In genomic region chr11:62855571-62856332, GRCh38 we compare ENCODE assay signal across 1 cellular context.
TF ChIP-seq lines count a peak whose summit lies in the region.

No MANE protein-coding gene starts in this region.

TF ChIP-seq in H1, 55 proteins besides CTCF, POLR2A, EP300 and RAD21:
- no peak for TF ChIP-seq KDM1A (IDR thresholded peaks at IDR 0.05; ENCODE audit: borderline replicate concordance, low read length)
- peak; percentile 99 for TF ChIP-seq POLR2AphosphoS5 (IDR thresholded peaks at IDR 0.05; ENCODE audit: low read depth, low read length)
- TF ChIP-seq SAP30 (IDR thresholded peaks at IDR 0.05; ENCODE audit: insufficient read depth, insufficient replicate concordance, low read length) = no peak
- peak; percentile 93 for TF ChIP-seq SP1 (IDR thresholded peaks at IDR 0.05; ENCODE audit: low read depth, low read length)
- peak; percentile 93 for TF ChIP-seq PHF8 (conservative IDR thresholded peaks at IDR 0.05; ENCODE audit: low read depth, low read length)
- TF ChIP-seq MAX (IDR thresholded peaks at IDR 0.05) = peak; percentile 99
- peak; percentile 82 to 86; a peak in 3 of 4 replicates for TF ChIP-seq SIN3A (conservative IDR thresholded peaks at IDR 0.05 in 1 of 2, IDR thresholded peaks at IDR 0.05 in 1 of 2; ENCODE audit: low read depth in 1 of 2, low read length in 2 of 2)
- peak; percentile 88 for TF ChIP-seq NRF1 (IDR thresholded peaks at IDR 0.05; ENCODE audit: low read depth, low read length)
- TF ChIP-seq SP4 (IDR thresholded peaks at IDR 0.05; ENCODE audit: low read length) = peak; percentile 95
- peak; percentile 99 for TF ChIP-seq TBP (IDR thresholded peaks at IDR 0.05; ENCODE audit: low read depth, low read length)
- TF ChIP-seq POU5F1 (IDR thresholded peaks at IDR 0.05; ENCODE audit: low read depth, low read length) = no peak
- TF ChIP-seq TAF7 (optimal IDR thresholded peaks at IDR 0.05; ENCODE audit: borderline replicate concordance, low read depth, low read length) = peak; percentile 99
- TF ChIP-seq ATF3 (IDR thresholded peaks at IDR 0.05; ENCODE audit: insufficient read depth, low read depth, low read length) = no peak
- peak; percentile 47; the same call in 1 of the 2 replicates for TF ChIP-seq RBBP5 (IDR thresholded peaks at IDR 0.05; ENCODE audit: borderline replicate concordance, low read depth, low read length)
- TF ChIP-seq ASH2L (IDR thresholded peaks at IDR 0.05; ENCODE audit: low read length) = peak; percentile 48
- TF ChIP-seq CREB1 (IDR thresholded peaks at IDR 0.05) = peak; percentile 93
- TF ChIP-seq USF2 (IDR thresholded peaks at IDR 0.05; ENCODE audit: low read length) = 0 out of 2 replicates have a peak, but pooled peaks have one; percentile 36
- peak; percentile 92 for TF ChIP-seq YY1 (IDR thresholded peaks at IDR 0.05; ENCODE audit: low read depth, low read length)
- no peak for TF ChIP-seq SRF (IDR thresholded peaks at IDR 0.05; ENCODE audit: low read depth, low read length)
- peak; percentile 100 for TF ChIP-seq TAF1 (IDR thresholded peaks at IDR 0.05; ENCODE audit: low read depth, low read length)
- peak; percentile 33; the same call in 1 of the 2 replicates for TF ChIP-seq EGR1 (IDR thresholded peaks at IDR 0.05; ENCODE audit: borderline replicate concordance, low read depth, low read length)
- peak; percentile 53; the same call in 1 of the 2 replicates for TF ChIP-seq FOSL1 (IDR thresholded peaks at IDR 0.05; ENCODE audit: insufficient read depth, low read depth, low read length)
- no peak for TF ChIP-seq BRCA1 (IDR thresholded peaks at IDR 0.05; ENCODE audit: low read depth, low read length)
- TF ChIP-seq EZH2 (IDR thresholded peaks at IDR 0.05; ENCODE audit: low read depth, low read length, severe bottlenecking) = no peak
- peak; percentile 96 for TF ChIP-seq GTF2F1 (IDR thresholded peaks at IDR 0.05; ENCODE audit: borderline replicate concordance, low read depth, low read length)
- TF ChIP-seq CHD2 (IDR thresholded peaks at IDR 0.05; ENCODE audit: low read length) = peak; percentile 45; the same call in 1 of the 2 replicates
- peak; percentile 2; the same call in 1 of the 2 replicates for TF ChIP-seq TEAD4 (IDR thresholded peaks at IDR 0.05; ENCODE audit: low read depth, low read length)
- peak; percentile 49; the same call in 1 of the 2 replicates for TF ChIP-seq JUND (IDR thresholded peaks at IDR 0.05; ENCODE audit: low read length)
- TF ChIP-seq RFX5 (IDR thresholded peaks at IDR 0.05; ENCODE audit: borderline replicate concordance, low read depth, low read length) = no peak
- no peak for TF ChIP-seq RXRA (IDR thresholded peaks at IDR 0.05; ENCODE audit: insufficient read depth, low read depth, low read length)
- peak; percentile 57; the same call in 1 of the 2 replicates for TF ChIP-seq KDM5A (IDR thresholded peaks at IDR 0.05; ENCODE audit: low read length)
- TF ChIP-seq CHD1 (IDR thresholded peaks at IDR 0.05; ENCODE audit: low read depth, low read length) = peak; percentile 84
- TF ChIP-seq E2F6 (IDR thresholded peaks at IDR 0.05) = peak; percentile 85
